26 cellular contexts compared by ENCODE assay signal in the genomic region with DNA sequence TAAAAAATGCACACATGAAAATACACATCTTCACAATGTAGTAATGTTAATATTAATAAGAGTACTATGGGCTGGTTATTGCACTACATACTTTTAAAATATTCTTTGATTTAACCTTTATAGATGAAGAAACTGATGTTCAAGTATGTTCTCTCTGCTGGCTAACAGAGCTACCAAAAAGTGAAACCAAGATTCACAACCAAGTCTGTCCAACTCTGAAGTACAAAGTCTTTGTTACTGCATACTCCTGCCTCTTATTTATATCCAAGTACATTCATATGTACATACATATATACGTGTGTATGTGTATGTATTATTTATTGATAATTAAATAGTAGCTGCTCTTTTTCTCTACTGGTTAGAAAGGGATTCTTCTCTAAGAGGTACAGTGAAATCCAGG.
"Had no signal": no experiment of that assay in that cellular context is flagged by ENCODE, and none has a peak within 500 bp of the region (broad histone marks: within the 10 kb centered on the region; RNA-seq: fewer than 3 reads in every experiment).

No MANE protein-coding gene starts in this region.

- H3K4me1 ChIP-seq: SJCRH30 had no signal

- H3K9me3 ChIP-seq: SJCRH30 had no signal

- ATAC-seq: activated CD8-positive, alpha-beta memory T cell treated with anti-CD3 and anti-CD28 coated beads, Interleukin-2, amount 10 ng/mL, durations not matched to agents 7 days and 5 days; K562; T-helper 17 cell; WTC11 had no signal

- H3K4me3 Mint-ChIP-seq: activated CD4-positive, alpha-beta T cell treated with anti-CD3 and anti-CD28 coated beads, Interleukin-2, amount 10 ng/mL, durations not matched to agents 24 days and 14 days; activated CD8-positive, alpha-beta memory T cell treated with anti-CD3 and anti-CD28 coated beads, Interleukin-2, amount 10 ng/mL, durations not matched to agents 7 days and 5 days; activated naive CD4-positive, alpha-beta T cell treated with anti-CD3 and anti-CD28 coated beads, Interleukin-2, amount 50 U/mL, for 24 hours; activated T-cell treated with anti-CD3 and anti-CD28 coated beads, Interleukin-2, amount 50 U/mL, for 24 hours; activated T-helper 1 cell treated with anti-CD3 and anti-CD28 coated beads, Interleukin-12 subunit alpha, Interleukin-12 subunit beta, Interleukin-2, Interleukin-4 antibody, amounts not matched to agents 30 ng/mL and 10 ng/mL and 1 ng/mL, durations not matched to agents 14 hours and 24 hours and 36 hours; brain; T-helper 17 cell; WTC11 had no signal

- DNase-seq: activated CD4-positive, alpha-beta T cell treated with anti-CD3 and anti-CD28 coated beads, Interleukin-2, amount 10 ng/mL, durations not matched to agents 24 days and 14 days; activated CD4-positive, alpha-beta T cell treated with anti-CD3 and anti-CD28 coated beads, Interleukin-2, amount 50 U/mL, for 48 hours; activated CD4-positive, CD25-positive, alpha-beta regulatory T cell treated with anti-CD3 and anti-CD28 coated beads, Interleukin-2, amount 50 U/mL, for 72 hours; activated CD8-positive, alpha-beta memory T cell treated with anti-CD3 and anti-CD28 coated beads, Interleukin-2, amount 10 ng/mL, durations not matched to agents 7 days and 5 days; activated effector memory CD4-positive, alpha-beta T cell treated with Interleukin-2 at 50 U/mL for 16 hours; activated naive CD4-positive, alpha-beta T cell; activated T-cell treated with anti-CD3 and anti-CD28 coated beads, Interleukin-2, amount 50 U/mL, for 24 hours; amniotic stem cell; Karpas-422; NCI-H1092; NCI-H1930; NCI-H2171; NCI-H226; NCI-H526; NCI-H774; Right ventricle myocardium superior; RPMI8226; SJCRH30; T-helper 17 cell; T-helper 9 cell had no signal

- H3K4me1 Mint-ChIP-seq: activated CD4-positive, alpha-beta T cell treated with anti-CD3 and anti-CD28 coated beads, Interleukin-2, amount 10 ng/mL, durations not matched to agents 24 days and 14 days; activated CD8-positive, alpha-beta memory T cell treated with anti-CD3 and anti-CD28 coated beads, Interleukin-2, amount 10 ng/mL, durations not matched to agents 7 days and 5 days; activated naive CD4-positive, alpha-beta T cell treated with anti-CD3 and anti-CD28 coated beads, Interleukin-2, amount 50 U/mL, for 24 hours; T-helper 17 cell had no signal

- H3K36me3 ChIP-seq: cardiac muscle cell, SJCRH30 had no signal

- H3K9me3 Mint-ChIP-seq: activated CD4-positive, alpha-beta T cell treated with anti-CD3 and anti-CD28 coated beads, Interleukin-2, amount 10 ng/mL, durations not matched to agents 24 days and 14 days; activated naive CD4-positive, alpha-beta T cell treated with anti-CD3 and anti-CD28 coated beads, Interleukin-2, amount 50 U/mL, for 24 hours; activated T-cell treated with anti-CD3 and anti-CD28 coated beads, Interleukin-2, amount 50 U/mL, for 24 hours; activated T-helper 1 cell treated with anti-CD3 and anti-CD28 coated beads, Interleukin-12 subunit alpha, Interleukin-12 subunit beta, Interleukin-2, Interleukin-4 antibody, amounts not matched to agents 30 ng/mL and 10 ng/mL and 1 ng/mL, durations not matched to agents 14 hours and 24 hours and 36 hours; brain; WTC11 had no signal

- H3K27me3 ChIP-seq: SJCRH30 had no signal

- H3K27ac Mint-ChIP-seq: activated CD4-positive, alpha-beta T cell treated with anti-CD3 and anti-CD28 coated beads, Interleukin-2, amount 10 ng/mL, durations not matched to agents 24 days and 14 days; activated CD8-positive, alpha-beta memory T cell treated with anti-CD3 and anti-CD28 coated beads, Interleukin-2, amount 10 ng/mL, durations not matched to agents 7 days and 5 days; activated naive CD4-positive, alpha-beta T cell treated with anti-CD3 and anti-CD28 coated beads, Interleukin-2, amount 50 U/mL, for 24 hours; activated T-cell treated with anti-CD3 and anti-CD28 coated beads, Interleukin-2, amount 50 U/mL, for 24 hours; activated T-helper 1 cell treated with anti-CD3 and anti-CD28 coated beads, Interleukin-12 subunit alpha, Interleukin-12 subunit beta, Interleukin-2, Interleukin-4 antibody, amounts not matched to agents 30 ng/mL and 10 ng/mL and 1 ng/mL, durations not matched to agents 14 hours and 24 hours and 36 hours; T-helper 17 cell had no signal

- H3K27ac ChIP-seq: cardiac muscle cell, SJCRH30 had no signal

- H3K4me3 ChIP-seq: cardiac muscle cell, K562, SJCRH30 had no signal

- H3K36me3 Mint-ChIP-seq: activated CD8-positive, alpha-beta memory T cell treated with anti-CD3 and anti-CD28 coated beads, Interleukin-2, amount 10 ng/mL, durations not matched to agents 7 days and 5 days; activated naive CD4-positive, alpha-beta T cell treated with anti-CD3 and anti-CD28 coated beads, Interleukin-2, amount 50 U/mL, for 24 hours; brain; WTC11 had no signal

- H3K27me3 Mint-ChIP-seq: activated CD4-positive, alpha-beta T cell treated with anti-CD3 and anti-CD28 coated beads, Interleukin-2, amount 10 ng/mL, durations not matched to agents 24 days and 14 days; activated CD8-positive, alpha-beta memory T cell treated with anti-CD3 and anti-CD28 coated beads, Interleukin-2, amount 10 ng/mL, durations not matched to agents 7 days and 5 days; activated T-cell treated with anti-CD3 and anti-CD28 coated beads, Interleukin-2, amount 50 U/mL, for 24 hours; T-helper 17 cell had no signal
